8 cellular contexts compared by ENCODE assay signal in the genomic region with DNA sequence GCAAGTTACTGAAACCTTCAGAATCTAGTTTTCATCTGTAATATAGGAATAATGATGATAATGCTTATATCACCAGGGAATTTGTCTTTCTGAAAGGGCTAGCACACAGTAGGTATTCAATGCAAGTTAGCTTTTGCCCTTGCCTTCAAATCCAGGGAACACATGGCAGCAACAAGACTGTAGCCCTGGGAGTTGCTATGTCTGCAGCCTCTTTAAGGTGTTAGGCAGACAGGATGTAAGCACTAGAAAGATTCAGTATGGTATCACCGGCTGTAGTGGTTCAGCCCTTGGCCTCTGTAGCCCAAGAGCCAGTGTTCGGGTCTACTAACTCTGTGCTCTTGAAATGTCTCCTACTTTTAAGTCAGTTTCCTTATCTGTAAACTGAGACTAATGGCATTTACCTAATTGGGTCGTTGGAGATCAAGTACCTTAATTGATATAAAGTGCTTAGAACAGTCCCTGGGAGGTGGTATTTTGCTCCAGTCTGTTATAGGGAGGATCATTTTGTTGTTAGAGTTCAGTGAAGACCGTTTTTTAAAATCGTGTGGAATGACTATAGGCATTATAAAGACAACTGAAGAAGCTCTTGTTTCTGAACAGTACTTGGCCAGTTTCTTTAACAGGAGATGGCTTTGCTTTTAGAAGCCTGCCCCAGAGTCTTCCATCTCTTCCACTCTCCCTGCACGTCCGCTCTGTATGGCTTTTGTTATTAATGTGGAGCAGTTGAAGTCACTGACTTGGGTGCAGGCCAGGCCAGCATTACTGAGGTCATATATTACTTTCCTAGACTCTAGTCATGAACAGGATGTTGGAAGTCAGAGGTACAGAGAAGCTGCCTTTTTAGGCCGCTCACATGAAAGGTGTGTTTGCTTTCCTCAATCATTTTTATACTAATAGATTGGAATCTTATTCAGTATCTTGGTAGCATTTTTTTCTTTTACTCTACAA. TPM values are rescaled to one million over a fixed set of nuclear protein-coding genes. Genes with fewer than 3 reads are reported as not detected.
A peak's percentile ranks its signal among the peaks of the same experiment; 100 is the strongest.
DNase-seq lines count a peak whose midpoint lies in the region; ATAC-seq and TF ChIP-seq lines count a peak whose summit lies in the region.

No MANE protein-coding gene starts in this region.

- in situ Hi-C loops in mammary epithelial cell (cut with MboI; ENCODE audit: low sequenced_read_pairs in 2 of 2) = no loop called here

- no peaks in the 10 kb centered on the region for H3K27me3 Mint-ChIP-seq in activated naive CD8-positive, alpha-beta T cell treated with anti-CD3 and anti-CD28 coated beads, Interleukin-2, amount 50 U/mL, for 24 hours
- no peaks in the 10 kb centered on the region for H3K27me3 Mint-ChIP-seq in activated naive CD8-positive, alpha-beta T cell treated with anti-CD3 and anti-CD28 coated beads for 36 hours

- H3K27ac ChIP-seq in mammary epithelial cell (ENCODE audit: insufficient read depth, low read depth, low read length) = peak overlapping the region; percentile 84
- peak overlapping the region; percentile 57 for H3K27ac ChIP-seq in lower lobe of right lung
- peak overlapping the region; percentile 62 to 91 (median 82) for H3K27ac ChIP-seq in tibial nerve

- H3K9me3 ChIP-seq in mammary epithelial cell (replicated peaks; ENCODE audit: insufficient read depth, low read length) (no peaks in the 10 kb centered on the region), lower lobe of right lung (no peaks in the 10 kb centered on the region), tibial nerve (no peaks in the 10 kb centered on the region)

- no peak for DNase-seq in activated naive CD8-positive, alpha-beta T cell treated with anti-CD3 and anti-CD28 coated beads, Interleukin-2, amount 50 U/mL, for 24 hours
- DNase-seq in activated naive CD8-positive, alpha-beta T cell treated with anti-CD3 and anti-CD28 coated beads for 36 hours = no peak
- DNase-seq in mammary epithelial cell = peak; percentile 81
- DNase-seq in lower lobe of right lung = peak; percentile 63
- peak; percentile 73 to 76 for DNase-seq in tibial nerve (ENCODE audit: low spot score in 2 of 2)
- no peak for DNase-seq in SKM-1 (lab: John Stamatoyannopoulos, UW; ENCODE audit: unreplicated experiment)
- DNase-seq in NCI-H146 treated with DMSO at 0.1 percent for 48 hours (lab: John Stamatoyannopoulos, UW; ENCODE audit: unreplicated experiment) = no peak

- intact Hi-C loops in mammary epithelial cell (cut with micrococcal nuclease) = no loop called here
- intact Hi-C loops in lower lobe of right lung (cut with DNase I) = no loop called here

- peaks cover 16% of the 10 kb centered on the region for H3K4me1 Mint-ChIP-seq in activated naive CD8-positive, alpha-beta T cell treated with anti-CD3 and anti-CD28 coated beads, Interleukin-2, amount 50 U/mL, for 24 hours
- H3K4me1 Mint-ChIP-seq in activated naive CD8-positive, alpha-beta T cell treated with anti-CD3 and anti-CD28 coated beads for 36 hours = no peaks in the 10 kb centered on the region

- H3K9ac ChIP-seq in mammary epithelial cell (ENCODE audit: insufficient read depth, low read length) = no peak overlapping the region

- TF ChIP-seq POLR2A in tibial nerve (IDR thresholded peaks at IDR 0.05) = peak in 1 of 2 donors; percentile 43

- H3K9me3 Mint-ChIP-seq in activated naive CD8-positive, alpha-beta T cell treated with anti-CD3 and anti-CD28 coated beads, Interleukin-2, amount 50 U/mL, for 24 hours = no peaks in the 10 kb centered on the region
- no peaks in the 10 kb centered on the region for H3K9me3 Mint-ChIP-seq in activated naive CD8-positive, alpha-beta T cell treated with anti-CD3 and anti-CD28 coated beads for 36 hours

- peak in 1 of 2 donors; percentile 84 for TF ChIP-seq EP300 in tibial nerve (IDR thresholded peaks at IDR 0.05)

- H3K4me1 ChIP-seq in mammary epithelial cell (ENCODE audit: insufficient read depth, low read length) (peaks cover 19% of the 10 kb centered on the region), lower lobe of right lung (peaks cover 77% of the 10 kb centered on the region), tibial nerve (peaks cover 0 to 97% (median 63%) of the 10 kb centered on the region in 4 donors)

- 36% methylated on average over 8 of the region's 8 CpGs for WGBS in mammary epithelial cell (ENCODE audit: low coverage, missing lambda C conversion rate)
- 20% methylated on average over 8 of the region's 8 CpGs for WGBS in tibial nerve, 2 donors

- H3K79me2 ChIP-seq in mammary epithelial cell (ENCODE audit: insufficient read depth, low read length) = peaks cover 81% of the 10 kb centered on the region

- CTCF ChIA-PET in mammary epithelial cell (lab: Charles Lee; ENCODE audit: low non-redundant PET) = no interaction called here

- TF ChIP-seq CTCF in mammary epithelial cell (conservative IDR thresholded peaks at IDR 0.05 in 1 of 2, IDR thresholded peaks at IDR 0.05 in 1 of 2; ENCODE audit: extremely low read depth in 1 of 2, insufficient read depth in 1 of 2, low read depth in 1 of 2, low read length in 2 of 2) (no peak), lower lobe of right lung (IDR thresholded peaks at IDR 0.05) (no peak), tibial nerve (IDR thresholded peaks at IDR 0.05) (no peak)

- no peak overlapping the region for H3K27ac Mint-ChIP-seq in activated naive CD8-positive, alpha-beta T cell treated with anti-CD3 and anti-CD28 coated beads, Interleukin-2, amount 50 U/mL, for 24 hours
- no peak overlapping the region for H3K27ac Mint-ChIP-seq in activated naive CD8-positive, alpha-beta T cell treated with anti-CD3 and anti-CD28 coated beads for 36 hours

- ATAC-seq in activated naive CD8-positive, alpha-beta T cell treated with anti-CD3 and anti-CD28 coated beads, Interleukin-2, amount 50 U/mL, for 24 hours = peak; percentile 36
- ATAC-seq in HG03469 (IDR thresholded peaks at IDR 0.05; ENCODE audit: unreplicated experiment) (peak; percentile 30), lower lobe of right lung (peak; percentile 79 to 84)

- no TSS peak for BruUV-seq in mammary epithelial cell (replicated peaks; lab: Mats Ljungman, UMichigan)

- H4K20me1 ChIP-seq in mammary epithelial cell (ENCODE audit: insufficient read depth, low read length) = no peaks in the 10 kb centered on the region

- no peaks in the 10 kb centered on the region for H3K36me3 Mint-ChIP-seq in activated naive CD8-positive, alpha-beta T cell treated with anti-CD3 and anti-CD28 coated beads, Interleukin-2, amount 50 U/mL, for 24 hours (ENCODE audit: low read depth)
- no peaks in the 10 kb centered on the region for H3K36me3 Mint-ChIP-seq in activated naive CD8-positive, alpha-beta T cell treated with anti-CD3 and anti-CD28 coated beads for 36 hours

- H3K4me3 ChIP-seq in mammary epithelial cell (replicated peaks in 1 of 3; ENCODE audit: insufficient read depth in 1 of 3, low read depth in 2 of 3, low read length in 3 of 3) = peak overlapping the region in 1 of 3 experiments; percentile 30
- no peak overlapping the region for H3K4me3 ChIP-seq in lower lobe of right lung
- H3K4me3 ChIP-seq in tibial nerve = peak overlapping the region in 1 of 4 donors; percentile 9

- dilution Hi-C loops in mammary epithelial cell (cut with HindIII; ENCODE audit: low sequenced_read_pairs) = no loop called here

- H2AFZ ChIP-seq in mammary epithelial cell (ENCODE audit: low read depth, low read length) = peak overlapping the region; percentile 55

- peak overlapping the region; percentile 83 for H3K4me2 ChIP-seq in mammary epithelial cell (ENCODE audit: insufficient read depth, low read depth, low read length)

- H3K36me3 ChIP-seq in mammary epithelial cell (ENCODE audit: insufficient read depth, low read length) = no peaks in the 10 kb centered on the region
- H3K36me3 ChIP-seq in lower lobe of right lung = no peaks in the 10 kb centered on the region
- no peaks in the 10 kb centered on the region for H3K36me3 ChIP-seq in tibial nerve

- no peak overlapping the region for H3K4me3 Mint-ChIP-seq in activated naive CD8-positive, alpha-beta T cell treated with anti-CD3 and anti-CD28 coated beads, Interleukin-2, amount 50 U/mL, for 24 hours
- no peak overlapping the region for H3K4me3 Mint-ChIP-seq in activated naive CD8-positive, alpha-beta T cell treated with anti-CD3 and anti-CD28 coated beads for 36 hours

- H3K27me3 ChIP-seq in mammary epithelial cell (ENCODE audit: insufficient read depth, low read length) = no peaks in the 10 kb centered on the region
- no peaks in the 10 kb centered on the region for H3K27me3 ChIP-seq in lower lobe of right lung (ENCODE audit: low read depth)
- H3K27me3 ChIP-seq in tibial nerve = no peaks in the 10 kb centered on the region

RNA-seq across cellular contexts. Expression of a gene that starts 44.8 kb away (rescaled TPM):
- total RNA-seq in activated naive CD8-positive, alpha-beta T cell treated with anti-CD3 and anti-CD28 coated beads for 36 hours = under 1 TPM; 0.24 to 0.74 TPM
- total RNA-seq in mammary epithelial cell (10 to 100 TPM; 20.5 to 20.7 TPM), lower lobe of right lung (63.3 TPM), tibial nerve (100 to 1,000 TPM in 1 of 4 donors, 10 to 100 TPM in 3; 50.7 to 123 (median 81.4) TPM)
- polyA plus RNA-seq in mammary epithelial cell = 9.1 TPM
- polyA minus RNA-seq in mammary epithelial cell = 67.3 TPM

Comparison
In these comparisons a context has a peak if more than half of its experiments do, and no peak if none do; other contexts are left out.
1. ATAC-seq: peak in every context shown above with its lines; median percentile 82 in lower lobe of right lung; 36 in activated naive CD8-positive, alpha-beta T cell treated with anti-CD3 and anti-CD28 coated beads, Interleukin-2, amount 50 U/mL, for 24 hours; 30 in HG03469.
2. DNase-seq: peak in mammary epithelial cell (single experiment), lower lobe of right lung (single experiment) and tibial nerve (2 of 2); none in activated naive CD8-positive, alpha-beta T cell treated with anti-CD3 and anti-CD28 coated beads, Interleukin-2, amount 50 U/mL, for 24 hours (single experiment), activated naive CD8-positive, alpha-beta T cell treated with anti-CD3 and anti-CD28 coated beads for 36 hours (single experiment), SKM-1 (single experiment) and NCI-H146 treated with DMSO at 0.1 percent for 48 hours (single experiment).
3. RNA of a gene that starts 44.8 kb away (total RNA-seq): 50.7 to 123 TPM in tibial nerve, 63.3 TPM in lower lobe of right lung (single experiment) and 20.5 to 20.7 TPM in mammary epithelial cell; 0.24 to 0.74 TPM in activated naive CD8-positive, alpha-beta T cell treated with anti-CD3 and anti-CD28 coated beads for 36 hours; every median in the first group is over 10 times any median in the second.
4. Peak in every context shown above with its lines, with median percentiles within 50 percentile points of each other: H3K27ac ChIP-seq.